Comparison of ENCODE assay signal across 13 cellular contexts in the genomic region with DNA sequence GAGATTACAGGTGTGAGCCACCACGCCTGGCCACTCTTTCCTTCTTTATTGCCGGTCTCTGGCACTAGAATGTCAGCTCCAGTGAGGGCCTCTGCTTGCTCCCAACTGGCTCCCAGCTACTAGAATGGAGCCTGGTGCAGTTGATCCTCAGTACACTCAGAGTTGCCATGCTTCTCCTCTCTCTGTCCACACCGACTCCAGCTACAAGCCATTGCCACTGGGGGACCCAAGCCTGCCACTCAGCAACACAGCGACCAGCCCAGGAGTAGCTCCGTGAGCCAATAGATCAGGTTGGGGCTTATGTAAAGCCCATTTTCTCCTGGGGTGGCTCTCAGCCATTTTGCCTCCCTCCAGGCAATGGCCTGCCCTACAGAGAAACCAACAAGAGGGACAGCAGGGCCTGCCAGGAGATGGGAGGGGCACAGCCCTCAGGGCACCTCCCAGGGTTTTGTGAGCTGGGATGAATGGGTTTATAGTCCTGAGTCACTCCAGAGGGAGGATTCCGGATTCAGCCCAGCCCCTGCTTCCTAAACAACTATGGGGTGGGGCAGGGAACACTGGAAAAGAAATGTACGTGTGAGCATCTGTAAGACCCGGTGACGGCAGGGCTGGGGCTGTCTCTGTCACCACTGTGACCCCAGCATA. TPM values are rescaled to one million over a fixed set of nuclear protein-coding genes. Genes with fewer than 3 reads are reported as not detected.
DNase-seq lines count a peak whose midpoint lies in the region; ATAC-seq, FAIRE-seq and TF ChIP-seq lines count a peak whose summit lies in the region.
"Had no signal": no experiment of that assay in that cellular context is flagged by ENCODE, and none has a peak within 500 bp of the region (broad histone marks: within the 10 kb centered on the region; RNA-seq: fewer than 3 reads in every experiment).

No MANE protein-coding gene starts in this region.

- TF ChIP-seq CTCF in AG09309 (IDR thresholded peaks at IDR 0.05; ENCODE audit: control insufficient read depth, insufficient read depth, low read depth, low read length, missing control alignments) (no peak), cardiac fibroblast (IDR thresholded peaks at IDR 0.05; ENCODE audit: low read depth, low read length) (no peak)

- ATAC-seq in HG03025 (IDR thresholded peaks at IDR 0.05; ENCODE audit: low FRiP score, unreplicated experiment), result no peak

- no peak overlapping the region for H3K4me3 ChIP-seq in AG09309 (ENCODE audit: control insufficient read depth, low read depth, low read length)
- no peak overlapping the region for H3K4me3 ChIP-seq in cardiac fibroblast (replicated peaks in 1 of 2; ENCODE audit: low read depth in 2 of 2, low read length in 2 of 2)

- FAIRE-seq in frontal cortex (lab: Jason Lieb, UNC), result no peak

- DNase-seq in AG09309 (ENCODE audit: low read depth) (peak; percentile 62), HT1080 (ENCODE audit: low read depth) (peak; percentile 77), cardiac fibroblast (ENCODE audit: low read depth in 2 of 2) (peak; percentile 55 to 68), lung microvascular endothelial cell (ENCODE audit: low read depth in 2 of 2) (peak; percentile 27 to 47), frontal cortex (ENCODE audit: low spot score in 2 of 2) (no peak), cerebellar nuclear complex (lab: John Stamatoyannopoulos, UW) (no peak), NCI-H345 treated with DMSO at 0.1 percent for 48 hours (lab: John Stamatoyannopoulos, UW; ENCODE audit: unreplicated experiment) (no peak)
- DNase-seq: activated CD4-positive, alpha-beta T cell treated with anti-CD3 and anti-CD28 coated beads for 4 hours; CD4-positive, CD25-positive, alpha-beta regulatory T cell; erythroblast; MV-4-11 had no signal

RNA-seq across cellular contexts. Expression of a gene that starts 36.5 kb away (rescaled TPM):
- 12.4 and 14.3 TPM in 2 replicates for total RNA-seq in HT1080 (2014; rRNA removed; shearing (Covaris generic))
- 10.7 and 14.2 TPM in 2 replicates for polyA plus RNA-seq in HT1080 (2015; cell fraction: cytosol; rRNA removed)
- polyA plus RNA-seq in HT1080 (2015; cell fraction: nucleus; rRNA removed), result 8.8 and 10.3 TPM in 2 replicates
- 3.1 and 5.4 TPM in 2 replicates for total RNA-seq in lung microvascular endothelial cell
- total RNA-seq in frontal cortex, result 1.6 TPM

RNA-seq across cellular contexts. Expression of a gene that starts 40.8 kb away (rescaled TPM):
- total RNA-seq in HT1080 (2014; rRNA removed; shearing (Covaris generic)), result 248 and 269 TPM in 2 replicates
- polyA plus RNA-seq in HT1080 (2015; cell fraction: cytosol; rRNA removed), result 111 and 186 TPM in 2 replicates
- 87.4 and 204 TPM in 2 replicates for polyA plus RNA-seq in HT1080 (2015; cell fraction: nucleus; rRNA removed)
- total RNA-seq in lung microvascular endothelial cell (32.9 and 49.0 TPM in 2 replicates), frontal cortex (9.0 TPM)

RNA-seq across cellular contexts. Expression of a gene that starts 49.8 kb away (rescaled TPM):
- 0.34 and 2.9 TPM in 2 replicates for total RNA-seq in HT1080 (2014; rRNA removed; shearing (Covaris generic))
- 0.75 and 1.3 TPM in 2 replicates for polyA plus RNA-seq in HT1080 (2015; cell fraction: cytosol; rRNA removed)
- polyA plus RNA-seq in HT1080 (2015; cell fraction: nucleus; rRNA removed), result 0.90 and 3.2 TPM in 2 replicates
- total RNA-seq in lung microvascular endothelial cell, result 1.3 TPM in 1 of 2 replicates, not detected in the other
- total RNA-seq in frontal cortex, result 0.82 TPM

RNA-seq across cellular contexts. Expression of a gene that starts 51.2 kb away (rescaled TPM):
- total RNA-seq in HT1080 (2014; rRNA removed; shearing (Covaris generic)), result 12.9 and 13.7 TPM in 2 replicates
- 5.7 and 10.1 TPM in 2 replicates for polyA plus RNA-seq in HT1080 (2015; cell fraction: cytosol; rRNA removed)
- polyA plus RNA-seq in HT1080 (2015; cell fraction: nucleus; rRNA removed), result 5.8 TPM in 2 replicates
- total RNA-seq in lung microvascular endothelial cell, result 5.0 and 5.6 TPM in 2 replicates
- total RNA-seq in frontal cortex, result 54.2 TPM

RNA-seq across cellular contexts. Expression of a gene that starts 53.9 kb away (rescaled TPM):
- 0.03 and 0.10 TPM in 2 replicates for total RNA-seq in HT1080 (2014; rRNA removed; shearing (Covaris generic))
- 0.21 and 0.53 TPM in 2 replicates for polyA plus RNA-seq in HT1080 (2015; cell fraction: cytosol; rRNA removed)
- 0.18 and 0.88 TPM in 2 replicates for polyA plus RNA-seq in HT1080 (2015; cell fraction: nucleus; rRNA removed)
- 1.1 and 1.6 TPM in 2 replicates for total RNA-seq in lung microvascular endothelial cell
- under 0.01 TPM for total RNA-seq in frontal cortex
- total RNA-seq: CD4-positive, CD25-positive, alpha-beta regulatory T cell; mononuclear cell had no signal
- polyA plus RNA-seq: CD4-positive, CD25-positive, alpha-beta regulatory T cell had no signal

Comparison
In these comparisons a context has a peak if more than half of its experiments do, and no peak if none do; other contexts are left out.
1. DNase-seq: peak in AG09309 (single experiment), HT1080 (single experiment), cardiac fibroblast (2 of 2) and lung microvascular endothelial cell (2 of 2); none in frontal cortex (0 of 2), cerebellar nuclear complex (0 of 2) and NCI-H345 treated with DMSO at 0.1 percent for 48 hours (single experiment).